In the genomic region with DNA sequence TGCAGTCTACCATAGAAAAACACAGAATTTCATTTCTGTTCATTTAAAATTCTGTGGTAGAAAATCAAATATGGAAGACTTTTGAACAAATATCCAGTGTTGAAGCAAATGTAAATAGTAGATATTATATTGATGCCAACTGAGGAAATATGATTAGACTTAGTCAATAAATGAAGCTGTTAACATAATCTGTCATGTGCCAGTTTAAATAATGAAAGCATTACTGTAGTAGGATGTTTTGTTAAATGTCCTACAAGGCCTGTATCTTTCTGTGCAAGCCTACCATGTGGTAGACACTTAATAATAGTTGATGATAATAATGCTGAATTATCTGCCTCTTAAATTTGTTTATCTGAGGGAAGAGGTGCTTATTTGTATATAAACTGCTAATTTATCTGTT, we compare ENCODE assay signal across 22 cellular contexts.
"Had no signal": no experiment of that assay in that cellular context is flagged by ENCODE, and none has a peak within 500 bp of the region (broad histone marks: within the 10 kb centered on the region; RNA-seq: fewer than 3 reads in every experiment).

No MANE protein-coding gene starts in this region.

- DNase-seq: IMR-90, Kasumi-1, KG1, MV-4-11, NCI-H1048, NCI-H1105, NCI-H1436 treated with DMSO at 0.1 percent for 48 hours, NCI-H1694, NCI-H187 treated with DMSO at 0.1 percent for 48 hours, NCI-H2081 treated with DMSO at 0.1 percent for 48 hours, NCI-H345, NCI-H446 treated with DMSO at 0.1 percent for 48 hours, NCI-H510A treated with DMSO at 0.1 percent for 48 hours, NCI-H526, NCI-H82, SHP77, SK-N-SH, SW 1271, T-cell had no signal

- ATAC-seq: HepG2, Panc1, T-cell had no signal

- H3K27ac ChIP-seq: RWPE1 had no signal
